ENCODE assay signal across 1 cellular context in the genomic region with DNA sequence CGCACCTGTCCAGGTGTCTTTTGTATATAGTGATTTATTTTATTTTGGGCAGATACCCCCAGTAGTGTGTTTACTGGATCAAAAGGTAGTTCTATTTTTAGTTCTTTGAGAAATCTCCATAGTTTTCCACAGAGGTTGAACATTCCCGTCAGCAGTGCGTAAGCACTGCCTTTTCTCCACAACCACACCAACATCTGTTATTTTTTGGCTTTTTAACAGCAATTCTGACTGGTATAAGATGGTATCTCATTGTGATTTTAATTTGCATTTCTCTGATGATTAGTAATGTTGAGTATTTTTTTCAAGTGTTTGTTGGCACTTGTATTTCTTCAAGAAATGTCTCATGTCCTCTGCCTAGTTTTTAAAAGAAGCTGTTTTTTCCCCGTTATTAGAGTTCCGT.
TF ChIP-seq lines count a peak whose summit lies in the region.

No MANE protein-coding gene starts in this region.

TF ChIP-seq in GM23338, 12 proteins besides CTCF, POLR2A, EP300 and RAD21 (continued from another document):
- TF ChIP-seq, protein P1, sequence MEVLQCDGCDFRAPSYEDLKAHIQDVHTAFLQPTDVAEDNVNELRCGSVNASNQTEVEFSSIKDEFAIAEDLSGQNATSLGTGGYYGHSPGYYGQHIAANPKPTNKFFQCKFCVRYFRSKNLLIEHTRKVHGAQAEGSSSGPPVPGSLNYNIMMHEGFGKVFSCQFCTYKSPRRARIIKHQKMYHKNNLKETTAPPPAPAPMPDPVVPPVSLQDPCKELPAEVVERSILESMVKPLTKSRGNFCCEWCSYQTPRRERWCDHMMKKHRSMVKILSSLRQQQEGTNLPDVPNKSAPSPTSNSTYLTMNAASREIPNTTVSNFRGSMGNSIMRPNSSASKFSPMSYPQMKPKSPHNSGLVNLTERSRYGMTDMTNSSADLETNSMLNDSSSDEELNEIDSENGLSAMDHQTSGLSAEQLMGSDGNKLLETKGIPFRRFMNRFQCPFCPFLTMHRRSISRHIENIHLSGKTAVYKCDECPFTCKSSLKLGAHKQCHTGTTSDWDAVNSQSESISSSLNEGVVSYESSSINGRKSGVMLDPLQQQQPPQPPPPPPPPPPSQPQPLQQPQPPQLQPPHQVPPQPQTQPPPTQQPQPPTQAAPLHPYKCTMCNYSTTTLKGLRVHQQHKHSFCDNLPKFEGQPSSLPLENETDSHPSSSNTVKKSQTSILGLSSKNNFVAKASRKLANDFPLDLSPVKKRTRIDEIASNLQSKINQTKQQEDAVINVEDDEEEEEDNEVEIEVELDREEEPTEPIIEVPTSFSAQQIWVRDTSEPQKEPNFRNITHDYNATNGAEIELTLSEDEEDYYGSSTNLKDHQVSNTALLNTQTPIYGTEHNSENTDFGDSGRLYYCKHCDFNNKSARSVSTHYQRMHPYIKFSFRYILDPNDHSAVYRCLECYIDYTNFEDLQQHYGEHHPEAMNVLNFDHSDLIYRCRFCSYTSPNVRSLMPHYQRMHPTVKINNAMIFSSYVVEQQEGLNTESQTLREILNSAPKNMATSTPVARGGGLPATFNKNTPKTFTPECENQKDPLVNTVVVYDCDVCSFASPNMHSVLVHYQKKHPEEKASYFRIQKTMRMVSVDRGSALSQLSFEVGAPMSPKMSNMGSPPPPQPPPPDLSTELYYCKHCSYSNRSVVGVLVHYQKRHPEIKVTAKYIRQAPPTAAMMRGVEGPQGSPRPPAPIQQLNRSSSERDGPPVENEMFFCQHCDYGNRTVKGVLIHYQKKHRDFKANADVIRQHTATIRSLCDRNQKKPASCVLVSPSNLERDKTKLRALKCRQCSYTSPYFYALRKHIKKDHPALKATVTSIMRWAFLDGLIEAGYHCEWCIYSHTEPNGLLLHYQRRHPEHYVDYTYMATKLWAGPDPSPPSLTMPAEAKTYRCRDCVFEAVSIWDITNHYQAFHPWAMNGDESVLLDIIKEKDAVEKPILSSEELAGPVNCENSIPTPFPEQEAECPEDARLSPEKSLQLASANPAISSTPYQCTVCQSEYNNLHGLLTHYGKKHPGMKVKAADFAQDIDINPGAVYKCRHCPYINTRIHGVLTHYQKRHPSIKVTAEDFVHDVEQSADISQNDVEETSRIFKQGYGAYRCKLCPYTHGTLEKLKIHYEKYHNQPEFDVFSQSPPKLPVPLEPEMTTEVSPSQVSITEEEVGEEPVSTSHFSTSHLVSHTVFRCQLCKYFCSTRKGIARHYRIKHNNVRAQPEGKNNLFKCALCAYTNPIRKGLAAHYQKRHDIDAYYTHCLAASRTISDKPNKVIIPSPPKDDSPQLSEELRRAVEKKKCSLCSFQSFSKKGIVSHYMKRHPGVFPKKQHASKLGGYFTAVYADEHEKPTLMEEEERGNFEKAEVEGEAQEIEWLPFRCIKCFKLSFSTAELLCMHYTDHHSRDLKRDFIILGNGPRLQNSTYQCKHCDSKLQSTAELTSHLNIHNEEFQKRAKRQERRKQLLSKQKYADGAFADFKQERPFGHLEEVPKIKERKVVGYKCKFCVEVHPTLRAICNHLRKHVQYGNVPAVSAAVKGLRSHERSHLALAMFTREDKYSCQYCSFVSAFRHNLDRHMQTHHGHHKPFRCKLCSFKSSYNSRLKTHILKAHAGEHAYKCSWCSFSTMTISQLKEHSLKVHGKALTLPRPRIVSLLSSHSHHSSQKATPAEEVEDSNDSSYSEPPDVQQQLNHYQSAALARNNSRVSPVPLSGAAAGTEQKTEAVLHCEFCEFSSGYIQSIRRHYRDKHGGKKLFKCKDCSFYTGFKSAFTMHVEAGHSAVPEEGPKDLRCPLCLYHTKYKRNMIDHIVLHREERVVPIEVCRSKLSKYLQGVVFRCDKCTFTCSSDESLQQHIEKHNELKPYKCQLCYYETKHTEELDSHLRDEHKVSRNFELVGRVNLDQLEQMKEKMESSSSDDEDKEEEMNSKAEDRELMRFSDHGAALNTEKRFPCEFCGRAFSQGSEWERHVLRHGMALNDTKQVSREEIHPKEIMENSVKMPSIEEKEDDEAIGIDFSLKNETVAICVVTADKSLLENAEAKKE (CRISPR knock-in tag; IDR thresholded peaks at IDR 0.05) = no peak
